11 cellular contexts compared by ENCODE assay signal in genomic region chr15:58330468-58330793, GRCh38.
DNase-seq lines count a peak whose midpoint lies in the region; ATAC-seq and TF ChIP-seq lines count a peak whose summit lies in the region.
"Had no signal": no experiment of that assay in that cellular context is flagged by ENCODE, and none has a peak within 500 bp of the region (broad histone marks: within the 10 kb centered on the region; RNA-seq: fewer than 3 reads in every experiment).

No MANE protein-coding gene starts in this region.

- peaks cover 8% of the 10 kb centered on the region for H3K9me3 Mint-ChIP-seq in dendritic cell treated with granulocyte-macrophage colony-stimulating factor and Interleukin-4, amounts not matched to agents 40 ng/mL and 50 ng/mL, for 4 days
- no peaks in the 10 kb centered on the region for H3K9me3 Mint-ChIP-seq in natural killer cell
- H3K9me3 Mint-ChIP-seq in activated CD4-positive, alpha-beta memory T cell treated with anti-CD3 and anti-CD28 coated beads, Interleukin-2, amount 10 ng/mL, durations not matched to agents 7 days and 5 days = peaks cover 7% of the 10 kb centered on the region
- H3K9me3 Mint-ChIP-seq: activated B cell treated with CpG ODN at 0.5 μM for 24 hours had no signal

- H3K36me3 ChIP-seq in cardiac muscle cell (no peaks in the 10 kb centered on the region), urinary bladder (ENCODE audit: insufficient read depth) (no peaks in the 10 kb centered on the region)

- no peaks in the 10 kb centered on the region for H3K36me3 Mint-ChIP-seq in dendritic cell treated with granulocyte-macrophage colony-stimulating factor and Interleukin-4, amounts not matched to agents 40 ng/mL and 50 ng/mL, for 4 days (ENCODE audit: low read depth)
- H3K36me3 Mint-ChIP-seq in natural killer cell = no peaks in the 10 kb centered on the region
- no peaks in the 10 kb centered on the region for H3K36me3 Mint-ChIP-seq in activated CD4-positive, alpha-beta memory T cell treated with anti-CD3 and anti-CD28 coated beads, Interleukin-2, amount 10 ng/mL, durations not matched to agents 7 days and 5 days (ENCODE audit: low read depth)

- H3K4me3 Mint-ChIP-seq in dendritic cell treated with granulocyte-macrophage colony-stimulating factor and Interleukin-4, amounts not matched to agents 40 ng/mL and 50 ng/mL, for 4 days = no peak overlapping the region
- H3K4me3 Mint-ChIP-seq in natural killer cell = no peak overlapping the region
- no peak overlapping the region for H3K4me3 Mint-ChIP-seq in activated CD4-positive, alpha-beta memory T cell treated with anti-CD3 and anti-CD28 coated beads, Interleukin-2, amount 10 ng/mL, durations not matched to agents 7 days and 5 days
- H3K4me3 Mint-ChIP-seq: activated B cell treated with CpG ODN at 0.5 μM for 24 hours; activated naive CD8-positive, alpha-beta T cell treated with anti-CD3 and anti-CD28 coated beads, Interleukin-2, amount 10 ng/mL, durations not matched to agents 7 days and 5 days had no signal

- WGBS in right cardiac atrium = 59% methylated on average over 4 of the region's 4 CpGs
- 61% methylated on average over 4 of the region's 4 CpGs for WGBS in urinary bladder

- intact Hi-C loops in right cardiac atrium (cut with DNase I) = no loop called here
- intact Hi-C loops in dendritic cell treated with granulocyte-macrophage colony-stimulating factor and Interleukin-4, amounts not matched to agents 40 ng/mL and 50 ng/mL, for 4 days (cut with micrococcal nuclease) = no loop called here
- intact Hi-C loops in natural killer cell (cut with micrococcal nuclease) = loop anchor here (5.0 to 10.0 kb wide), 3 partner anchors 84 to 187 kb away; no protein-coding TSS in a partner anchor

- H3K27me3 ChIP-seq in cardiac muscle cell (no peaks in the 10 kb centered on the region), right cardiac atrium (ENCODE audit: control insufficient read depth, insufficient read depth) (no peaks in the 10 kb centered on the region)

- H3K27ac ChIP-seq in cardiac muscle cell (peak overlapping the region; percentile 89), right cardiac atrium (ENCODE audit: low read length) (no peak overlapping the region), urinary bladder (ENCODE audit: low read depth) (peak overlapping the region; percentile 32)

- POLR2A ChIA-PET in activated CD4-positive, alpha-beta memory T cell treated with anti-CD3 and anti-CD28 coated beads, Interleukin-2, amount 10 ng/mL, durations not matched to agents 7 days and 5 days (lab: Charles Lee) = no interaction called here

- TF ChIP-seq CTCF in cardiac muscle cell (IDR thresholded peaks at IDR 0.05; ENCODE audit: low read depth, low read length) (no peak), natural killer cell (IDR thresholded peaks at IDR 0.05) (no peak)

- ATAC-seq in right cardiac atrium (no peak), natural killer cell (no peak), GM18498 (IDR thresholded peaks at IDR 0.05; ENCODE audit: unreplicated experiment) (no peak)

- CTCF ChIA-PET in activated CD4-positive, alpha-beta memory T cell treated with anti-CD3 and anti-CD28 coated beads, Interleukin-2, amount 10 ng/mL, durations not matched to agents 7 days and 5 days (lab: Charles Lee) = no interaction called here

- peak overlapping the region; percentile 97 for H3K27ac Mint-ChIP-seq in dendritic cell treated with granulocyte-macrophage colony-stimulating factor and Interleukin-4, amounts not matched to agents 40 ng/mL and 50 ng/mL, for 4 days
- peak overlapping the region; percentile 92 to 95 for H3K27ac Mint-ChIP-seq in natural killer cell
- H3K27ac Mint-ChIP-seq in activated CD4-positive, alpha-beta memory T cell treated with anti-CD3 and anti-CD28 coated beads, Interleukin-2, amount 10 ng/mL, durations not matched to agents 7 days and 5 days = no peak overlapping the region
- H3K27ac Mint-ChIP-seq: activated B cell treated with CpG ODN at 0.5 μM for 24 hours; activated naive CD8-positive, alpha-beta T cell treated with anti-CD3 and anti-CD28 coated beads, Interleukin-2, amount 10 ng/mL, durations not matched to agents 7 days and 5 days had no signal

- DNase-seq in cardiac muscle cell (ENCODE audit: low read depth in 1 of 2, low spot score in 1 of 2) (no peak), right cardiac atrium (no peak), natural killer cell (no peak)
- no peak for DNase-seq in activated CD4-positive, alpha-beta memory T cell treated with anti-CD3 and anti-CD28 coated beads, Interleukin-2, amount 10 ng/mL, durations not matched to agents 7 days and 5 days
- no peak for DNase-seq in stimulated activated CD4-positive, alpha-beta T cell treated with anti-CD3 and anti-CD28 coated beads, Interleukin-4, amount 100 ng/mL, for 1 hour
- DNase-seq: activated B cell treated with CpG ODN at 0.5 μM for 24 hours; activated naive CD8-positive, alpha-beta T cell treated with anti-CD3 and anti-CD28 coated beads, Interleukin-2, amount 10 ng/mL, durations not matched to agents 7 days and 5 days; AML-193 had no signal

- H3K4me3 ChIP-seq in cardiac muscle cell (no peak overlapping the region), right cardiac atrium (ENCODE audit: low read length) (no peak overlapping the region), urinary bladder (ENCODE audit: low read depth, low read length) (no peak overlapping the region)

- peaks cover 37% of the 10 kb centered on the region for H3K4me1 ChIP-seq in cardiac muscle cell (ENCODE audit: low read depth)
- peaks cover 14% of the 10 kb centered on the region for H3K4me1 ChIP-seq in right cardiac atrium (ENCODE audit: control insufficient read depth, insufficient read depth, low read length)
- H3K4me1 ChIP-seq in urinary bladder (ENCODE audit: insufficient read depth) = peaks cover 3% of the 10 kb centered on the region

- H3K9me3 ChIP-seq in cardiac muscle cell (ENCODE audit: low read depth) (no peaks in the 10 kb centered on the region), right cardiac atrium (ENCODE audit: control insufficient read depth, low read length) (peaks cover 3% of the 10 kb centered on the region)

- H3K4me1 Mint-ChIP-seq in dendritic cell treated with granulocyte-macrophage colony-stimulating factor and Interleukin-4, amounts not matched to agents 40 ng/mL and 50 ng/mL, for 4 days (ENCODE audit: low read depth) = peaks cover 58% of the 10 kb centered on the region
- peaks cover 34 to 40% of the 10 kb centered on the region in 2 donors for H3K4me1 Mint-ChIP-seq in natural killer cell
- H3K4me1 Mint-ChIP-seq in activated CD4-positive, alpha-beta memory T cell treated with anti-CD3 and anti-CD28 coated beads, Interleukin-2, amount 10 ng/mL, durations not matched to agents 7 days and 5 days = peaks cover 36% of the 10 kb centered on the region

- no peaks in the 10 kb centered on the region for H3K27me3 Mint-ChIP-seq in dendritic cell treated with granulocyte-macrophage colony-stimulating factor and Interleukin-4, amounts not matched to agents 40 ng/mL and 50 ng/mL, for 4 days
- no peaks in the 10 kb centered on the region for H3K27me3 Mint-ChIP-seq in natural killer cell (ENCODE audit: low read depth in 2 of 2)
- peaks cover 12% of the 10 kb centered on the region for H3K27me3 Mint-ChIP-seq in activated CD4-positive, alpha-beta memory T cell treated with anti-CD3 and anti-CD28 coated beads, Interleukin-2, amount 10 ng/mL, durations not matched to agents 7 days and 5 days
